Comparison of ENCODE assay signal across 23 cellular contexts in genomic region chr2:86011449-86011941, GRCh38.
DNase-seq lines count a peak whose midpoint lies in the region; ATAC-seq, FAIRE-seq and TF ChIP-seq lines count a peak whose summit lies in the region.
"Had no signal": no experiment of that assay in that cellular context is flagged by ENCODE, and none has a peak within 500 bp of the region (broad histone marks: within the 10 kb centered on the region; RNA-seq: fewer than 3 reads in every experiment).

No MANE protein-coding gene starts in this region.

- no peaks in the 10 kb centered on the region for H3K9me2 ChIP-seq in PC-9 (ENCODE audit: insufficient read depth)

- H3K36me3 ChIP-seq in PC-9 (ENCODE audit: low read depth) (no peaks in the 10 kb centered on the region), heart right ventricle (no peaks in the 10 kb centered on the region)

- POLR2A ChIA-PET in PC-9 (lab: Charles Lee; ENCODE audit: unreplicated experiment), result interaction anchor here (0.6 kb wide), 1 partner anchor 100 kb away, joined by 4 read pairs; no protein-coding TSS in a partner anchor

- TF ChIP-seq CTCF in PC-9 (conservative IDR thresholded peaks at IDR 0.05) (no peak), heart right ventricle (IDR thresholded peaks at IDR 0.05) (no peak), D721Med (IDR thresholded peaks at IDR 0.05; ENCODE audit: insufficient read depth, missing control alignments) (no peak)

- FAIRE-seq in D721Med (lab: Jason Lieb, UNC), result no peak
- FAIRE-seq: GM12891 had no signal

- H3K27ac ChIP-seq in PC-9 (no peak overlapping the region), heart right ventricle (peak overlapping the region in 4 of 10 donors; percentile 9 to 43 (median 36)), substantia nigra (ENCODE audit: low read depth, low read length, poor library complexity, severe bottlenecking) (no peak overlapping the region)
- H3K27ac ChIP-seq: C4-2B, HL-60 had no signal

- no peaks in the 10 kb centered on the region for H3K79me2 ChIP-seq in PC-9 (ENCODE audit: low read depth)

- 0 out of 2 replicates have a peak, but pooled peaks cover 2% of the 10 kb centered on the region for H3F3A ChIP-seq in PC-9 (ENCODE audit: insufficient read depth, low read depth)

- no peak overlapping the region for H3K4me2 ChIP-seq in PC-9

- H3K27me3 ChIP-seq in PC-9 (ENCODE audit: insufficient read depth, low read depth) (no peaks in the 10 kb centered on the region), heart right ventricle (peaks cover 0 to 27% (median 16%) of the 10 kb centered on the region in 7 donors)

- 72 to 73% methylated on average over 9 of the region's 9 CpGs for WGBS in heart right ventricle, 2 donors

- peak; percentile 61 for DNase-seq in EH (ENCODE audit: low read depth)
- peak; percentile 33 to 71 for DNase-seq in PC-9
- DNase-seq in heart right ventricle, result no peak
- DNase-seq in posterior vena cava (ENCODE audit: low spot score), result peak; percentile 49
- DNase-seq in D721Med (ENCODE audit: insufficient read length, low spot score), result no peak
- no peak for DNase-seq in substantia nigra (lab: John Stamatoyannopoulos, UW)
- no peak for DNase-seq in NCI-H2227 treated with DMSO at 0.1 percent for 48 hours (lab: John Stamatoyannopoulos, UW)
- no peak for DNase-seq in activated gamma-delta T cell treated with Interleukin-2 at 50 U/mL for 16 hours
- DNase-seq: ACHN; activated CD4-positive, alpha-beta T cell treated with anti-CD3 and anti-CD28 coated beads for 48 hours; activated effector memory CD4-positive, alpha-beta T cell treated with Interleukin-2 at 50 U/mL for 16 hours; central memory CD4-positive, alpha-beta T cell; effector CD8-positive, alpha-beta T cell; glutamatergic neuron; HCEC 1CT; KG1; NCI-H1092; NCI-H2029; NK-92 treated with Interleukin-12 subunit alpha and Interleukin-12 subunit beta, amount 100 ng/mL, for 24 hours; stimulated activated CD4-positive, alpha-beta T cell treated with anti-CD3 and anti-CD28 coated beads, Interleukin-2, amount 100 ng/mL, for 48 hours had no signal

- H3K9me3 ChIP-seq in PC-9 (ENCODE audit: insufficient read depth, low read depth) (peaks cover 6% of the 10 kb centered on the region; the same call in 1 of the 2 replicates), heart right ventricle (peaks cover 0 to 39% (median 9%) of the 10 kb centered on the region in 11 donors)

- H3K4me3 ChIP-seq in PC-9 (no peak overlapping the region), heart right ventricle (no peak overlapping the region)

- H2AFZ ChIP-seq in PC-9, result no peak overlapping the region

- ATAC-seq in heart right ventricle, result peak; percentile 41 to 86 (median 60)

- BruUV-seq in PC-9 (replicated peaks; lab: Mats Ljungman, UMichigan), result no TSS peak

- intact Hi-C loops in PC-9 (cut with micrococcal nuclease; ENCODE audit: unreplicated experiment) (no loop called here), heart right ventricle (cut with DNase I) (no loop called here), posterior vena cava (cut with DNase I) (no loop called here)

- peaks cover 8% of the 10 kb centered on the region for H3K4me1 ChIP-seq in PC-9 (replicated peaks; ENCODE audit: insufficient read depth)
- peaks cover 0 to 10% (median 0%) of the 10 kb centered on the region in 9 donors for H3K4me1 ChIP-seq in heart right ventricle

- CTCF ChIA-PET in PC-9 (lab: Charles Lee), result interaction anchor here (0.7 to 1.0 kb wide), 2 partner anchors 134 to 184 kb away, joined by 3 read pairs; no protein-coding TSS in a partner anchor

- H4K20me1 ChIP-seq in PC-9 (ENCODE audit: insufficient read depth), result no peaks in the 10 kb centered on the region; the same call in none of the 2 replicates

Comparison
In these comparisons a context has a peak if more than half of its experiments do, and no peak if none do; other contexts are left out.
1. DNase-seq: peak in EH (single experiment), PC-9 (2 of 2) and posterior vena cava (single experiment); none in heart right ventricle (0 of 2), D721Med (single experiment), substantia nigra (0 of 49), NCI-H2227 treated with DMSO at 0.1 percent for 48 hours (single experiment) and activated gamma-delta T cell treated with Interleukin-2 at 50 U/mL for 16 hours (single experiment).